ENCODE assay signal across 1 cellular context in the genomic region with DNA sequence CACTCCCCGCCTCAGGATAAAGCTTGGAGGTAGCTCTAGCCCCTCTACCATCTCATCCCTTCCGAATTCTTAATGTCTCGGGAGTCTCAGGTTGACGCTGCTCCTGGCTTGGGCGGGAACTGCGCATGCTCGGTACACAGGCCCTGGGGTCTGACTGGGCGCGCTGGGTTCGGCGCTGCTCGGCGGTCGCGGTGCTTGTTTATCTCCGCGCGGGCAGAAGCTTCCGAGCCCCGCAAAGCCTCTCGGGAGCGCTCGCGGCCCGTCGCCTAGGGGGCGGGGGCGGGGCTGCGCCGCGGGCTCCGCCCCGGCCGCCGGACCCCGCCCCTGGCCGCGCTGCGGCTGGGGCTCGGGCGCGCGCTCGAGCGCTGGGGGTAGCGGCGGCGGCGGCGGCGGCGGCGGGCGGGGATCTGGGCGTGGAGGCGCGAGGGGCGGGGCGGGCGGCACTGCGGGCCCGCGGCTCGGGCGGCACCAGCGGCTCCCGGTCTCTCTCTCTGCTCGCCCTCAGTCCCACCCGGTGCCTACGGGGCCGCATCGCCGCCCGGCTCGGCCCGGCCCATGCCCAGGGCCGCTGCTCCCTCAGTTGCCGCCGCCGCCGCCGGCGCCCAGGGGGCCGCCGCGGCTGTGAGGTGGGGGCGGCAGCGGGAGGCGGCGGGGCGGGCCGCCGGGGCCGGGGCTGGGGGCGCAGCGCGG.
A peak's percentile ranks its signal among the peaks of the same experiment; 100 is the strongest.
TF ChIP-seq lines count a peak whose summit lies in the region.

A gene (plus strand): TSS at position 443 of the 690 bp plus-strand sequence. CDS start 302 bp downstream, outside the sequence.

TF ChIP-seq in HCT116, 20 proteins besides CTCF, POLR2A, EP300 and RAD21 (continued from another document):
- no peak for TF ChIP-seq YY1 (IDR thresholded peaks at IDR 0.05; ENCODE audit: extremely low read depth, insufficient replicate concordance, low read depth, low read length)
- TF ChIP-seq ZFX (IDR thresholded peaks at IDR 0.05) = 0 out of 2 replicates have a peak, but pooled peaks have one; percentile 18
